Comparison of ENCODE assay signal across 19 cellular contexts in the genomic region with DNA sequence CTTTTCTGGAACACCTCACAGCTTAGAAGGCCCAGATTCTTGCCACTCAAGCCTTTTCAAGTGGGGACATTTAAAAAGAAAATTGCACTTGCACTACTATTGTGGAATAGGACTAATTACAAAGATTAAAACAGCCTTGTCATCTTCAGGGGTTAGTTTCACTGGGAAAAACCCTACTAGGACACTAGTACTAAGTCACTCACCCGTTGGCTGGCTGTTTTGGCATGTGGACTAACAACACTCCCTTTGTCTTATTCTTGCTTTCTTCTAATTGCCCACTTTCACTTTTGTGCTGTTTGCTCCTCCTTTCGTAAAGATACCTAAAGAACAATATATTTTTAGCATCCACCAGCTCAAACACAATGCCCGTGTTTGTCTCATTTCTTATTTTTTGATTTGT.
DNase-seq lines count a peak whose midpoint lies in the region; ATAC-seq, FAIRE-seq and TF ChIP-seq lines count a peak whose summit lies in the region.
"Had no signal": no experiment of that assay in that cellular context is flagged by ENCODE, and none has a peak within 500 bp of the region (broad histone marks: within the 10 kb centered on the region; RNA-seq: fewer than 3 reads in every experiment).

No MANE protein-coding gene starts in this region.

- H4K20me1 ChIP-seq in astrocyte (ENCODE audit: insufficient read depth, low read length) (no peaks in the 10 kb centered on the region), osteoblast (ENCODE audit: insufficient read depth, low read length) (no peaks in the 10 kb centered on the region)

- TF ChIP-seq CTCF in astrocyte (IDR thresholded peaks at IDR 0.05; ENCODE audit: insufficient read depth, low read depth, low read length): no peak
- TF ChIP-seq CTCF in osteoblast (IDR thresholded peaks at IDR 0.05; ENCODE audit: extremely low read depth, low read depth, low read length): no peak

- H3K27ac ChIP-seq in ACC112 (ENCODE audit: low read depth, low read length) (no peak overlapping the region), astrocyte (ENCODE audit: low read depth, low read length) (no peak overlapping the region), osteoblast (ENCODE audit: low read depth, low read length) (no peak overlapping the region)

- H3K27me3 ChIP-seq in ACC112 (ENCODE audit: insufficient read depth, low read length) (no peaks in the 10 kb centered on the region), astrocyte (ENCODE audit: insufficient read depth, low read length) (no peaks in the 10 kb centered on the region), osteoblast (ENCODE audit: insufficient read depth, low read length) (no peaks in the 10 kb centered on the region)

- no peaks in the 10 kb centered on the region for H3K4me1 Mint-ChIP-seq in astrocyte (ENCODE audit: low read depth, unreplicated experiment)
- H3K4me1 Mint-ChIP-seq: B cell had no signal

- H3K4me2 ChIP-seq in astrocyte (ENCODE audit: low read length) (no peak overlapping the region), osteoblast (ENCODE audit: insufficient read depth, low read length) (peak overlapping the region; percentile 6)

- H3K36me3 ChIP-seq in ACC112 (ENCODE audit: insufficient read depth, low read length): no peaks in the 10 kb centered on the region
- no peaks in the 10 kb centered on the region for H3K36me3 ChIP-seq in astrocyte (ENCODE audit: insufficient read depth, low read length)
- H3K36me3 ChIP-seq in osteoblast (ENCODE audit: insufficient read depth, low read length): no peaks in the 10 kb centered on the region

- no peaks in the 10 kb centered on the region for H3K9me3 ChIP-seq in astrocyte (ENCODE audit: insufficient read depth, low read depth, low read length)
- no peaks in the 10 kb centered on the region for H3K9me3 ChIP-seq in osteoblast (ENCODE audit: low read depth, low read length)

- H3K4me3 Mint-ChIP-seq in astrocyte (ENCODE audit: unreplicated experiment): no peak overlapping the region
- H3K4me3 Mint-ChIP-seq: B cell; CD8-positive, alpha-beta T cell had no signal

- no peaks in the 10 kb centered on the region for H3K27me3 Mint-ChIP-seq in astrocyte (ENCODE audit: low read depth, unreplicated experiment)
- H3K27me3 Mint-ChIP-seq: B cell had no signal

- H3K9me3 Mint-ChIP-seq in astrocyte (ENCODE audit: unreplicated experiment): no peaks in the 10 kb centered on the region
- H3K9me3 Mint-ChIP-seq: CD8-positive, alpha-beta T cell had no signal

- no peak overlapping the region for H3K27ac Mint-ChIP-seq in astrocyte (ENCODE audit: unreplicated experiment)
- H3K27ac Mint-ChIP-seq: B cell; CD8-positive, alpha-beta T cell had no signal

- H2AFZ ChIP-seq in ACC112 (ENCODE audit: low read length, unreplicated experiment) (peak overlapping the region; percentile 91), astrocyte (ENCODE audit: low read depth, low read length) (no peak overlapping the region), osteoblast (ENCODE audit: low read length) (peak overlapping the region; percentile 7)

- H3K4me1 ChIP-seq in ACC112 (ENCODE audit: control insufficient read depth, insufficient read depth, low read length, unreplicated experiment) (peaks cover 8% of the 10 kb centered on the region), astrocyte (ENCODE audit: insufficient read depth, low read length) (no peaks in the 10 kb centered on the region), osteoblast (ENCODE audit: insufficient read depth, low read length) (no peaks in the 10 kb centered on the region)

- no peaks in the 10 kb centered on the region for H3K79me2 ChIP-seq in ACC112 (ENCODE audit: control insufficient read depth, insufficient read depth, low read length, unreplicated experiment)
- no peaks in the 10 kb centered on the region for H3K79me2 ChIP-seq in astrocyte (ENCODE audit: insufficient read depth, low read length)
- no peaks in the 10 kb centered on the region for H3K79me2 ChIP-seq in osteoblast (ENCODE audit: insufficient read depth, low read length)

- H3K4me3 ChIP-seq in ACC112 (ENCODE audit: low read depth, low read length): peak overlapping the region; percentile 67
- H3K4me3 ChIP-seq in astrocyte (ENCODE audit: insufficient read depth, low read depth, low read length): no peak overlapping the region
- H3K4me3 ChIP-seq in osteoblast (ENCODE audit: insufficient read depth, low read length): no peak overlapping the region

- no peak overlapping the region for H3K9ac ChIP-seq in astrocyte (ENCODE audit: low read length)

- FAIRE-seq in astrocyte (lab: Jason Lieb, UNC): peak; percentile 63
- FAIRE-seq: HepG2, RCC 7860 had no signal

- DNase-seq in astrocyte (ENCODE audit: low read depth) (no peak), osteoblast (ENCODE audit: insufficient read length, low spot score, missing footprints) (no peak), putamen (ENCODE audit: low spot score) (no peak)
- DNase-seq in activated CD8-positive, alpha-beta memory T cell treated with anti-CD3 and anti-CD28 coated beads, Interleukin-2, amount 50 U/mL, for 48 hours: no peak
- DNase-seq: CD8-positive, alpha-beta T cell; EL; H7; NCI-H1105 treated with DMSO at 0.1 percent for 48 hours; NCI-H187 treated with DMSO at 0.1 percent for 48 hours; NCI-H2171 treated with DMSO at 0.1 percent for 48 hours; NCI-H774; SHP77 had no signal

- no peaks in the 10 kb centered on the region for H3K36me3 Mint-ChIP-seq in astrocyte (ENCODE audit: low read depth, unreplicated experiment)
- H3K36me3 Mint-ChIP-seq: CD8-positive, alpha-beta T cell had no signal

- ATAC-seq in GM18868 (IDR thresholded peaks at IDR 0.05; ENCODE audit: unreplicated experiment): peak; percentile 95
- no peak for ATAC-seq in GM18517 (IDR thresholded peaks at IDR 0.05; ENCODE audit: unreplicated experiment)
- no peak for ATAC-seq in GM19395 (IDR thresholded peaks at IDR 0.05; ENCODE audit: unreplicated experiment)
- ATAC-seq: CD8-positive, alpha-beta T cell; HepG2 had no signal
